In the genomic region with DNA sequence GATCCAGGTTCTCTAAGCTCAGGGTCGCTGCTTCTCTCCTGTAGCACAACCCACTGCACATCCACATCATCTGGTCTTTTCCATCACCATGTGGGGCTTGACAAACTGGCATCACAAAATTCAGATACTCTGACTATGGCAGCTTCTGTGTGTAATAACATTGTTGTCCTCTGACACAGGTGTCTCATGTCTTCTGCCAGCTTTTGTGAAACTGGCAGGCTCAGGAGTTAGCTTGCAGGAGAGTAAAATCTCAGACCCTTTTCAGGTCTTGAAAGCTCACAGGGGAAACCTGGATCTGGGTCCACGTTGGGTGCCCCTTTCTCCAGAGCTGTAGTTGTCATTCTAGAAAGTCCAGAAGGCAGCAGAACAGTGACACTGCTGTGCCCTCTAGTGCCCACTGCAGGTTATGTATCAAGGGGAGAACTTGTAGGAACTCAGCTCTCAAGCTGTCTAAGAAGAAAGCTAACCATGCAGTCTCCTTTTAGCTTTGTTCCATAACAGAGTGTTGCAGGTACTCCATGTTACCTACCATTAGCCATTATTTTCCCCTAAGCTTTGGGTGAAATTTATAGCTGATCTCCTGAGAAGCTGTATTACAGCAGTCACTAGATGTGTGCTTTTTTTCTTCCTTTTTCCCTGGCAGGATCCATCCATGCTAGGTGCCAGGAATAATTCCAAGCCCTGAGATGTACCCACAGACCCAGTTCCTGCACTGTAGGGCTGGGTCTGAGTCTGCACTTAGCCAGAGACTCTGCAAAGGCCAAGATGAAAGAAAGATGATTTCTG, we compare ENCODE assay signal across 1 cellular context.
TF ChIP-seq lines count a peak whose summit lies in the region.

No MANE protein-coding gene starts in this region.

TF ChIP-seq in H1, 55 proteins besides CTCF, POLR2A, EP300 and RAD21 (continued from another document):
- no peak for TF ChIP-seq ZNF274 (IDR thresholded peaks at IDR 0.05; ENCODE audit: borderline replicate concordance, extremely low read depth, low read length)
- TF ChIP-seq SIN3A (conservative IDR thresholded peaks at IDR 0.05 in 1 of 2, IDR thresholded peaks at IDR 0.05 in 1 of 2; ENCODE audit: low read depth in 1 of 2, low read length in 2 of 2): no peak
- TF ChIP-seq TBP (IDR thresholded peaks at IDR 0.05; ENCODE audit: low read depth, low read length): no peak
- TF ChIP-seq ASH2L (IDR thresholded peaks at IDR 0.05; ENCODE audit: low read length): no peak
- TF ChIP-seq EZH2 (IDR thresholded peaks at IDR 0.05; ENCODE audit: low read depth, low read length, severe bottlenecking): no peak
- TF ChIP-seq RBBP5 (IDR thresholded peaks at IDR 0.05; ENCODE audit: borderline replicate concordance, low read depth, low read length): no peak
- TF ChIP-seq SP4 (IDR thresholded peaks at IDR 0.05; ENCODE audit: low read length): no peak
- no peak for TF ChIP-seq CBX8 (IDR thresholded peaks at IDR 0.05; ENCODE audit: borderline replicate concordance, low read depth, low read length)
- TF ChIP-seq SIRT6 (IDR thresholded peaks at IDR 0.05; ENCODE audit: low read length): no peak
- TF ChIP-seq SUZ12 (IDR thresholded peaks at IDR 0.05; ENCODE audit: low read length): no peak
- TF ChIP-seq RNF2 (IDR thresholded peaks at IDR 0.05; ENCODE audit: borderline replicate concordance, low read depth, low read length, missing control alignments, poor library complexity, severe bottlenecking): no peak
- no peak for TF ChIP-seq CREB1 (IDR thresholded peaks at IDR 0.05)
- no peak for TF ChIP-seq CBX5 (IDR thresholded peaks at IDR 0.05; ENCODE audit: low read depth, low read length)
- no peak for TF ChIP-seq HDAC2 (IDR thresholded peaks at IDR 0.05; ENCODE audit: borderline replicate concordance in 1 of 2, low read depth in 2 of 2, low read length in 2 of 2)
- no peak for TF ChIP-seq FOSL1 (IDR thresholded peaks at IDR 0.05; ENCODE audit: insufficient read depth, low read depth, low read length)
